In genomic region chr10:118430190-118430589, GRCh38 we compare ENCODE assay signal across 9 cellular contexts.
"Had no signal": no experiment of that assay in that cellular context is flagged by ENCODE, and none has a peak within 500 bp of the region (broad histone marks: within the 10 kb centered on the region; RNA-seq: fewer than 3 reads in every experiment).

No MANE protein-coding gene starts in this region.

- H3K9ac ChIP-seq: GM23248 had no signal

- H3K9me3 ChIP-seq: HAP-1 had no signal

- H3K27ac ChIP-seq: GM23248, HL-60 had no signal

- H3K4me3 ChIP-seq: GM23248, HAP-1 had no signal

- H3K36me3 ChIP-seq: HAP-1 had no signal

- ATAC-seq: HCT116 had no signal

- DNase-seq: GM23248, GOT3, H7, HFFc6, IMR-90, KBM-7 had no signal

- H2AFZ ChIP-seq: GM23248 had no signal

- H3K4me1 ChIP-seq: HAP-1 had no signal
